In genomic region chr20:52905235-52905634, GRCh38 we compare ENCODE assay signal across 1 cellular context.
A peak's percentile ranks its signal among the peaks of the same experiment; 100 is the strongest.
TF ChIP-seq lines count a peak whose summit lies in the region.

No MANE protein-coding gene starts in this region.

TF ChIP-seq in HEK293, 187 proteins besides CTCF, POLR2A, EP300 and RAD21 (continued from another document):
- TF ChIP-seq, protein P1, sequence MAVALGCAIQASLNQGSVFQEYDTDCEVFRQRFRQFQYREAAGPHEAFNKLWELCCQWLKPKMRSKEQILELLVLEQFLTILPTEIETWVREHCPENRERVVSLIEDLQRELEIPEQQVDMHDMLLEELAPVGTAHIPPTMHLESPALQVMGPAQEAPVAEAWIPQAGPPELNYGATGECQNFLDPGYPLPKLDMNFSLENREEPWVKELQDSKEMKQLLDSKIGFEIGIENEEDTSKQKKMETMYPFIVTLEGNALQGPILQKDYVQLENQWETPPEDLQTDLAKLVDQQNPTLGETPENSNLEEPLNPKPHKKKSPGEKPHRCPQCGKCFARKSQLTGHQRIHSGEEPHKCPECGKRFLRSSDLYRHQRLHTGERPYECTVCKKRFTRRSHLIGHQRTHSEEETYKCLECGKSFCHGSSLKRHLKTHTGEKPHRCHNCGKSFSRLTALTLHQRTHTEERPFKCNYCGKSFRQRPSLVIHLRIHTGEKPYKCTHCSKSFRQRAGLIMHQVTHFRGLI (tag by site-specific recombination; IDR thresholded peaks at IDR 0.05), result peak; percentile 57; the same call in 1 of the 2 replicates
- TF ChIP-seq ZNF214 (tag by site-specific recombination; IDR thresholded peaks at IDR 0.05; ENCODE audit: borderline replicate concordance) (no peak), ZBTB48 (tag by site-specific recombination; IDR thresholded peaks at IDR 0.05) (no peak), ZNF416 (tag by site-specific recombination; IDR thresholded peaks at IDR 0.05) (no peak)
